1 cellular context compared by ENCODE assay signal in the genomic region with DNA sequence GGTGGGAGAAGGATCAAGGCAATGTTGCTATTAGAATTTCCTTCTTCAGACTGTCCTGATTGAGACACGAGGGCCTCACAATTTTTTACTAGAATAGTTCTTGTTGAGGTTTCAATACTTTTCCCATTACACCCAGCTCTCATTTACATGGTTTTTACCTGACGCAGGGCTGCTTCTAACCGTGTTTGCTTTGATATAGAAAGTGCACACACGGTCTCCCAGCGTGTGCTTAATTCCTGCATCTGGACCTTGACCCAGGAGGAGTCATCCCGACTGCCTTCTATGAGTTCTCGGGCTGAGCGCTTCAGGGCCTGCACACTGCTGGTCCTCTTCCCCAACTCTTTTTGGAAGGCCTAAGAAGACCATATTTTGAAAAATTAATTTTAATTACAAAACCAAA.
TF ChIP-seq lines count a peak whose summit lies in the region.

No MANE protein-coding gene starts in this region.

TF ChIP-seq in HepG2, 621 proteins besides CTCF, POLR2A, EP300 and RAD21 (continued from another document and continues in another):
- 0 out of 2 replicates have a peak, but pooled peaks have one; percentile 13 for TF ChIP-seq FOXK1 (CRISPR knock-in tag; IDR thresholded peaks at IDR 0.05; ENCODE audit: borderline replicate concordance, low read depth)
- TF ChIP-seq ZNF614 (CRISPR knock-in tag; IDR thresholded peaks at IDR 0.05; ENCODE audit: borderline replicate concordance), result no peak; the same call in 1 of the 2 replicates
- TF ChIP-seq, protein P1, sequence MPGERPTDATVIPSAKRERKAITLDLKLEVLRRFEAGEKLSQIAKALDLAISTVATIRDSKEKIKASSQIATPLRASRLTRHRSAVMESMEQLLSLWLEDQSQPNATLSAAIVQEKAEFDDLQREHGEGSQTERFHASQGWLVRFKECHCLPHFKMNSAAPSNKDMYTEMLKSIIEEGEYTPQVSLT (CRISPR knock-in tag; IDR thresholded peaks at IDR 0.05; ENCODE audit: borderline replicate concordance, low read depth), result no peak
- no peak for TF ChIP-seq ZNF101 (CRISPR knock-in tag; IDR thresholded peaks at IDR 0.05; ENCODE audit: borderline replicate concordance, low read depth)
- no peak for TF ChIP-seq ZNF589 (CRISPR knock-in tag; conservative IDR thresholded peaks at IDR 0.05)
- no peak for TF ChIP-seq HNRNPLL (IDR thresholded peaks at IDR 0.05; ENCODE audit: low read depth, low read length, poor library complexity, severe bottlenecking)
- 0 out of 2 replicates have a peak, but pooled peaks have one; percentile 40 for TF ChIP-seq HDAC1 (CRISPR knock-in tag; IDR thresholded peaks at IDR 0.05)
- TF ChIP-seq ZNF703 (CRISPR knock-in tag; IDR thresholded peaks at IDR 0.05; ENCODE audit: borderline replicate concordance), result no peak
- no peak for TF ChIP-seq ZNF354B (CRISPR knock-in tag; IDR thresholded peaks at IDR 0.05)
- TF ChIP-seq FOSL1 (CRISPR knock-in tag; IDR thresholded peaks at IDR 0.05; ENCODE audit: borderline replicate concordance), result no peak
- no peak; the same call in 1 of the 2 replicates for TF ChIP-seq HMG20A (CRISPR knock-in tag; IDR thresholded peaks at IDR 0.05; ENCODE audit: borderline replicate concordance)
- TF ChIP-seq ZSCAN31 (CRISPR knock-in tag; IDR thresholded peaks at IDR 0.05; ENCODE audit: low read depth), result no peak
- TF ChIP-seq, protein P2, sequence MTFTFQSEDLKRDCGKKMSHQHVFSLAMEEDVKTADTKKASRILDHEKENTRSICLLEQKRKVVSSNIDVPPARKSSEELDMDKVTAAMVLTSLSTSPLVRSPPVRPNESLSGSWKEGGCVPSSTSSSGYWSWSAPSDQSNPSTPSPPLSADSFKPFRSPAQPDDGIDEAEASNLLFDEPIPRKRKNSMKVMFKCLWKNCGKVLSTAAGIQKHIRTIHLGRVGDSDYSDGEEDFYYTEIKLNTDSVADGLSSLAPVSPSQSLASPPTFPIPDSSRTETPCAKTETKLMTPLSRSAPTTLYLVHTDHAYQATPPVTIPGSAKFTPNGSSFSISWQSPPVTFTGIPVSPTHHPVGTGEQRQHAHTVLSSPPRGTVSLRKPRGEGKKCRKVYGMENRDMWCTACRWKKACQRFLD (CRISPR knock-in tag; IDR thresholded peaks at IDR 0.05; ENCODE audit: borderline replicate concordance), result no peak
- TF ChIP-seq JUNB (CRISPR knock-in tag; IDR thresholded peaks at IDR 0.05; ENCODE audit: borderline replicate concordance), result no peak
- TF ChIP-seq, protein P3, sequence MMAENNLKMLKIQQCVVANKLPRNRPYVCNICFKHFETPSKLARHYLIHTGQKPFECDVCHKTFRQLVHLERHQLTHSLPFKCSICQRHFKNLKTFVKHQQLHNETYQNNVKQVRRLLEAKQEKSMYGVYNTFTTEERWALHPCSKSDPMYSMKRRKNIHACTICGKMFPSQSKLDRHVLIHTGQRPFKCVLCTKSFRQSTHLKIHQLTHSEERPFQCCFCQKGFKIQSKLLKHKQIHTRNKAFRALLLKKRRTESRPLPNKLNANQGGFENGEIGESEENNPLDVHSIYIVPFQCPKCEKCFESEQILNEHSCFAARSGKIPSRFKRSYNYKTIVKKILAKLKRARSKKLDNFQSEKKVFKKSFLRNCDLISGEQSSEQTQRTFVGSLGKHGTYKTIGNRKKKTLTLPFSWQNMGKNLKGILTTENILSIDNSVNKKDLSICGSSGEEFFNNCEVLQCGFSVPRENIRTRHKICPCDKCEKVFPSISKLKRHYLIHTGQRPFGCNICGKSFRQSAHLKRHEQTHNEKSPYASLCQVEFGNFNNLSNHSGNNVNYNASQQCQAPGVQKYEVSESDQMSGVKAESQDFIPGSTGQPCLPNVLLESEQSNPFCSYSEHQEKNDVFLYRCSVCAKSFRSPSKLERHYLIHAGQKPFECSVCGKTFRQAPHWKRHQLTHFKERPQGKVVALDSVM (CRISPR knock-in tag; IDR thresholded peaks at IDR 0.05), result no peak
- no peak for TF ChIP-seq KAT7 (CRISPR knock-in tag; IDR thresholded peaks at IDR 0.05; ENCODE audit: borderline replicate concordance)
- TF ChIP-seq SOX5 (CRISPR knock-in tag; IDR thresholded peaks at IDR 0.05; ENCODE audit: borderline replicate concordance), result peak; percentile 28; the same call in 1 of the 2 replicates
- TF ChIP-seq, protein P4, sequence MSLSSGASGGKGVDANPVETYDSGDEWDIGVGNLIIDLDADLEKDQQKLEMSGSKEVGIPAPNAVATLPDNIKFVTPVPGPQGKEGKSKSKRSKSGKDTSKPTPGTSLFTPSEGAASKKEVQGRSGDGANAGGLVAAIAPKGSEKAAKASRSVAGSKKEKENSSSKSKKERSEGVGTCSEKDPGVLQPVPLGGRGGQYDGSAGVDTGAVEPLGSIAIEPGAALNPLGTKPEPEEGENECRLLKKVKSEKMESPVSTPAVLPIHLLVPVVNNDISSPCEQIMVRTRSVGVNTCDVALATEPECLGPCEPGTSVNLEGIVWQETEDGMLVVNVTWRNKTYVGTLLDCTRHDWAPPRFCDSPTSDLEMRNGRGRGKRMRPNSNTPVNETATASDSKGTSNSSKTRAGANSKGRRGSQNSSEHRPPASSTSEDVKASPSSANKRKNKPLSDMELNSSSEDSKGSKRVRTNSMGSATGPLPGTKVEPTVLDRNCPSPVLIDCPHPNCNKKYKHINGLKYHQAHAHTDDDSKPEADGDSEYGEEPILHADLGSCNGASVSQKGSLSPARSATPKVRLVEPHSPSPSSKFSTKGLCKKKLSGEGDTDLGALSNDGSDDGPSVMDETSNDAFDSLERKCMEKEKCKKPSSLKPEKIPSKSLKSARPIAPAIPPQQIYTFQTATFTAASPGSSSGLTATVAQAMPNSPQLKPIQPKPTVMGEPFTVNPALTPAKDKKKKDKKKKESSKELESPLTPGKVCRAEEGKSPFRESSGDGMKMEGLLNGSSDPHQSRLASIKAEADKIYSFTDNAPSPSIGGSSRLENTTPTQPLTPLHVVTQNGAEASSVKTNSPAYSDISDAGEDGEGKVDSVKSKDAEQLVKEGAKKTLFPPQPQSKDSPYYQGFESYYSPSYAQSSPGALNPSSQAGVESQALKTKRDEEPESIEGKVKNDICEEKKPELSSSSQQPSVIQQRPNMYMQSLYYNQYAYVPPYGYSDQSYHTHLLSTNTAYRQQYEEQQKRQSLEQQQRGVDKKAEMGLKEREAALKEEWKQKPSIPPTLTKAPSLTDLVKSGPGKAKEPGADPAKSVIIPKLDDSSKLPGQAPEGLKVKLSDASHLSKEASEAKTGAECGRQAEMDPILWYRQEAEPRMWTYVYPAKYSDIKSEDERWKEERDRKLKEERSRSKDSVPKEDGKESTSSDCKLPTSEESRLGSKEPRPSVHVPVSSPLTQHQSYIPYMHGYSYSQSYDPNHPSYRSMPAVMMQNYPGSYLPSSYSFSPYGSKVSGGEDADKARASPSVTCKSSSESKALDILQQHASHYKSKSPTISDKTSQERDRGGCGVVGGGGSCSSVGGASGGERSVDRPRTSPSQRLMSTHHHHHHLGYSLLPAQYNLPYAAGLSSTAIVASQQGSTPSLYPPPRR (CRISPR knock-in tag; IDR thresholded peaks at IDR 0.05; ENCODE audit: borderline replicate concordance), result no peak
- TF ChIP-seq SNRNP70 (IDR thresholded peaks at IDR 0.05; ENCODE audit: low read depth, low read length), result no peak
- no peak for TF ChIP-seq SRF (IDR thresholded peaks at IDR 0.05; ENCODE audit: low read depth, low read length)
- TF ChIP-seq, protein P5, sequence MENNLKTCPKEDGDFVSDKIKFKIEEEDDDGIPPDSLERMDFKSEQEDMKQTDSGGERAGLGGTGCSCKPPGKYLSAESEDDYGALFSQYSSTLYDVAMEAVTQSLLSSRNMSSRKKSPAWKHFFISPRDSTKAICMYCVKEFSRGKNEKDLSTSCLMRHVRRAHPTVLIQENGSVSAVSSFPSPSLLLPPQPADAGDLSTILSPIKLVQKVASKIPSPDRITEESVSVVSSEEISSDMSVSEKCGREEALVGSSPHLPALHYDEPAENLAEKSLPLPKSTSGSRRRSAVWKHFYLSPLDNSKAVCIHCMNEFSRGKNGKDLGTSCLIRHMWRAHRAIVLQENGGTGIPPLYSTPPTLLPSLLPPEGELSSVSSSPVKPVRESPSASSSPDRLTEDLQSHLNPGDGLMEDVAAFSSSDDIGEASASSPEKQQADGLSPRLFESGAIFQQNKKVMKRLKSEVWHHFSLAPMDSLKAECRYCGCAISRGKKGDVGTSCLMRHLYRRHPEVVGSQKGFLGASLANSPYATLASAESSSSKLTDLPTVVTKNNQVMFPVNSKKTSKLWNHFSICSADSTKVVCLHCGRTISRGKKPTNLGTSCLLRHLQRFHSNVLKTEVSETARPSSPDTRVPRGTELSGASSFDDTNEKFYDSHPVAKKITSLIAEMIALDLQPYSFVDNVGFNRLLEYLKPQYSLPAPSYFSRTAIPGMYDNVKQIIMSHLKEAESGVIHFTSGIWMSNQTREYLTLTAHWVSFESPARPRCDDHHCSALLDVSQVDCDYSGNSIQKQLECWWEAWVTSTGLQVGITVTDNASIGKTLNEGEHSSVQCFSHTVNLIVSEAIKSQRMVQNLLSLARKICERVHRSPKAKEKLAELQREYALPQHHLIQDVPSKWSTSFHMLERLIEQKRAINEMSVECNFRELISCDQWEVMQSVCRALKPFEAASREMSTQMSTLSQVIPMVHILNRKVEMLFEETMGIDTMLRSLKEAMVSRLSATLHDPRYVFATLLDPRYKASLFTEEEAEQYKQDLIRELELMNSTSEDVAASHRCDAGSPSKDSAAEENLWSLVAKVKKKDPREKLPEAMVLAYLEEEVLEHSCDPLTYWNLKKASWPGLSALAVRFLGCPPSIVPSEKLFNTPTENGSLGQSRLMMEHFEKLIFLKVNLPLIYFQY (CRISPR knock-in tag; IDR thresholded peaks at IDR 0.05; ENCODE audit: borderline replicate concordance), result no peak
- TF ChIP-seq, protein P6, sequence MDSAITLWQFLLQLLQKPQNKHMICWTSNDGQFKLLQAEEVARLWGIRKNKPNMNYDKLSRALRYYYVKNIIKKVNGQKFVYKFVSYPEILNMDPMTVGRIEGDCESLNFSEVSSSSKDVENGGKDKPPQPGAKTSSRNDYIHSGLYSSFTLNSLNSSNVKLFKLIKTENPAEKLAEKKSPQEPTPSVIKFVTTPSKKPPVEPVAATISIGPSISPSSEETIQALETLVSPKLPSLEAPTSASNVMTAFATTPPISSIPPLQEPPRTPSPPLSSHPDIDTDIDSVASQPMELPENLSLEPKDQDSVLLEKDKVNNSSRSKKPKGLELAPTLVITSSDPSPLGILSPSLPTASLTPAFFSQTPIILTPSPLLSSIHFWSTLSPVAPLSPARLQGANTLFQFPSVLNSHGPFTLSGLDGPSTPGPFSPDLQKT (CRISPR knock-in tag; IDR thresholded peaks at IDR 0.05; ENCODE audit: borderline replicate concordance), result no peak
- peak; percentile 43 for TF ChIP-seq FOXA3 (CRISPR knock-in tag; IDR thresholded peaks at IDR 0.05)
- TF ChIP-seq ZNF121 (CRISPR knock-in tag; IDR thresholded peaks at IDR 0.05), result no peak
- no peak for TF ChIP-seq SOX13 (IDR thresholded peaks at IDR 0.05)
- peak in 1 of 2 experiments; percentile 64; a peak in 2 of 4 replicates for TF ChIP-seq SOX13 (CRISPR knock-in tag; conservative IDR thresholded peaks at IDR 0.05 in 1 of 2, IDR thresholded peaks at IDR 0.05 in 1 of 2)
- TF ChIP-seq, protein P7, sequence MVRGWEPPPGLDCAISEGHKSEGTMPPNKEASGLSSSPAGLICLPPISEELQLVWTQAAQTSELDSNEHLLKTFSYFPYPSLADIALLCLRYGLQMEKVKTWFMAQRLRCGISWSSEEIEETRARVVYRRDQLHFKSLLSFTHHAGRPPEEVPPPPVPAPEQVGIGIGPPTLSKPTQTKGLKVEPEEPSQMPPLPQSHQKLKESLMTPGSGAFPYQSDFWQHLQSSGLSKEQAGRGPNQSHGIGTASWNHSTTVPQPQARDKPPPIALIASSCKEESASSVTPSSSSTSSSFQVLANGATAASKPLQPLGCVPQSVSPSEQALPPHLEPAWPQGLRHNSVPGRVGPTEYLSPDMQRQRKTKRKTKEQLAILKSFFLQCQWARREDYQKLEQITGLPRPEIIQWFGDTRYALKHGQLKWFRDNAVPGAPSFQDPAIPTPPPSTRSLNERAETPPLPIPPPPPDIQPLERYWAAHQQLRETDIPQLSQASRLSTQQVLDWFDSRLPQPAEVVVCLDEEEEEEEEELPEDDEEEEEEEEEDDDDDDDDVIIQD (CRISPR knock-in tag; IDR thresholded peaks at IDR 0.05; ENCODE audit: low read depth), result peak; percentile 67; the same call in 1 of the 2 replicates
- TF ChIP-seq MATR3 (CRISPR knock-in tag; IDR thresholded peaks at IDR 0.05), result no peak
- peak; percentile 85 for TF ChIP-seq GATAD2A (CRISPR knock-in tag; IDR thresholded peaks at IDR 0.05)
- TF ChIP-seq RXRB (CRISPR knock-in tag; IDR thresholded peaks at IDR 0.05; ENCODE audit: borderline replicate concordance), result peak; percentile 50; the same call in 1 of the 2 replicates
- no peak for TF ChIP-seq AGO2 (optimal IDR thresholded peaks at IDR 0.05; ENCODE audit: low read depth, low read length)
- TF ChIP-seq, protein P8, sequence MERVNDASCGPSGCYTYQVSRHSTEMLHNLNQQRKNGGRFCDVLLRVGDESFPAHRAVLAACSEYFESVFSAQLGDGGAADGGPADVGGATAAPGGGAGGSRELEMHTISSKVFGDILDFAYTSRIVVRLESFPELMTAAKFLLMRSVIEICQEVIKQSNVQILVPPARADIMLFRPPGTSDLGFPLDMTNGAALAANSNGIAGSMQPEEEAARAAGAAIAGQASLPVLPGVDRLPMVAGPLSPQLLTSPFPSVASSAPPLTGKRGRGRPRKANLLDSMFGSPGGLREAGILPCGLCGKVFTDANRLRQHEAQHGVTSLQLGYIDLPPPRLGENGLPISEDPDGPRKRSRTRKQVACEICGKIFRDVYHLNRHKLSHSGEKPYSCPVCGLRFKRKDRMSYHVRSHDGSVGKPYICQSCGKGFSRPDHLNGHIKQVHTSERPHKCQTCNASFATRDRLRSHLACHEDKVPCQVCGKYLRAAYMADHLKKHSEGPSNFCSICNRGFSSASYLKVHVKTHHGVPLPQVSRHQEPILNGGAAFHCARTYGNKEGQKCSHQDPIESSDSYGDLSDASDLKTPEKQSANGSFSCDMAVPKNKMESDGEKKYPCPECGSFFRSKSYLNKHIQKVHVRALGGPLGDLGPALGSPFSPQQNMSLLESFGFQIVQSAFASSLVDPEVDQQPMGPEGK (CRISPR knock-in tag; IDR thresholded peaks at IDR 0.05), result 0 out of 2 replicates have a peak, but pooled peaks have one; percentile 20
- TF ChIP-seq NFIB (CRISPR knock-in tag; IDR thresholded peaks at IDR 0.05; ENCODE audit: borderline replicate concordance), result no peak
- TF ChIP-seq, protein P9, sequence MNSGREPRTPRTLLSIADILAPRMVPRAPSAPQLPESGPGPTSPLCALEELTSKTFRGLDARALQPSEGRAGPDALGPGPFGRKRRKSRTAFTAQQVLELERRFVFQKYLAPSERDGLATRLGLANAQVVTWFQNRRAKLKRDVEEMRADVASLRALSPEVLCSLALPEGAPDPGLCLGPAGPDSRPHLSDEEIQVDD (CRISPR knock-in tag; IDR thresholded peaks at IDR 0.05; ENCODE audit: borderline replicate concordance), result no peak
- TF ChIP-seq POLR2G (IDR thresholded peaks at IDR 0.05; ENCODE audit: low read depth, low read length), result no peak
- TF ChIP-seq ZKSCAN8 (CRISPR knock-in tag; IDR thresholded peaks at IDR 0.05; ENCODE audit: borderline replicate concordance), result peak; percentile 76; the same call in 1 of the 2 replicates
- TF ChIP-seq, protein P10, sequence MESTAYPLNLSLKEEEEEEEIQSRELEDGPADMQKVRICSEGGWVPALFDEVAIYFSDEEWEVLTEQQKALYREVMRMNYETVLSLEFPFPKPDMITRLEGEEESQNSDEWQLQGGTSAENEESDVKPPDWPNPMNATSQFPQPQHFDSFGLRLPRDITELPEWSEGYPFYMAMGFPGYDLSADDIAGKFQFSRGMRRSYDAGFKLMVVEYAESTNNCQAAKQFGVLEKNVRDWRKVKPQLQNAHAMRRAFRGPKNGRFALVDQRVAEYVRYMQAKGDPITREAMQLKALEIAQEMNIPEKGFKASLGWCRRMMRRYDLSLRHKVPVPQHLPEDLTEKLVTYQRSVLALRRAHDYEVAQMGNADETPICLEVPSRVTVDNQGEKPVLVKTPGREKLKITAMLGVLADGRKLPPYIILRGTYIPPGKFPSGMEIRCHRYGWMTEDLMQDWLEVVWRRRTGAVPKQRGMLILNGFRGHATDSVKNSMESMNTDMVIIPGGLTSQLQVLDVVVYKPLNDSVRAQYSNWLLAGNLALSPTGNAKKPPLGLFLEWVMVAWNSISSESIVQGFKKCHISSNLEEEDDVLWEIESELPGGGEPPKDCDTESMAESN (CRISPR knock-in tag; conservative IDR thresholded peaks at IDR 0.05), result 0 out of 2 replicates have a peak, but pooled peaks have one; percentile 48
